ENCODE assay signal across 1 cellular context in genomic region chr2:38464971-38465788, GRCh38.
TF ChIP-seq lines count a peak whose summit lies in the region.

No MANE protein-coding gene starts in this region.

TF ChIP-seq in HCT116, 20 proteins besides CTCF, POLR2A, EP300 and RAD21 (continued from another document):
- TF ChIP-seq ATF3 (IDR thresholded peaks at IDR 0.05) (no peak), FOSL1 (IDR thresholded peaks at IDR 0.05; ENCODE audit: low read depth) (no peak)
TF ChIP-seq in HCT116: peak in this region for 0.
